In the genomic region with DNA sequence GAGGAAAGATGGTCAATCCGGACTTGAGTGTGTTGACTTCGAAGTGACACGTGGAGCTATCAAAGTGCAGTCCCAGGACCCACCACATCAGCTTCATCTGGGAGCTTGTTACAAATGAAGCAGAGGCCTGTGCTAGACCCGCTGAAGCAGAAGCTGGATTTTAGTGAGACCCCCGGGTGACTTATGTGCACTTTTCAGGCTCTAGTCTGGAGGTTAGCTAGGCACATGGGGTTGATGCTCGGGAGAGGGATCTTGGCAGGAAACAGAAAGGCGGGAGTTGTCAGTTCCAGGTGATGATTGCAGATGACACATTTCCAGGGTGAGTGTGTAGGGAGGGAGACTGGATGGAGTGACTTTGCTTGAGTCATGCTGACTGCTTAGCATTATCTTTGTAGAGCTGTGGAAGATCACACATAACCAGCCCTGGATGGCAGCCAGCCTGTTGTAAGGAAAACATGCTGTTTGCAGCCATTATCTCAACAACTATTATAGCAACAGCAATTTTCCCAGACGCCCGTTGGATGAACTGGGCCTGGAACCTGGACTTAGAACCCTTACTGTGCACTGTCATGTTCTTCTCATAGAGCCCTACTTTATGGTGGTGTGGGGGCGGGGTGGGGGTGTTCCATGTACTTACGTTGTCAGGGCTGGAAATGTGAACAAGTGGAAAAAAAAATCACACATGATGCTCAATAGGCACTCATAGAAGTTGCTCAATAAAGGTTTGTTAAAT, we compare ENCODE assay signal across 10 cellular contexts.
DNase-seq lines count a peak whose midpoint lies in the region; ATAC-seq and TF ChIP-seq lines count a peak whose summit lies in the region.
"Had no signal": no experiment of that assay in that cellular context is flagged by ENCODE, and none has a peak within 500 bp of the region (broad histone marks: within the 10 kb centered on the region; RNA-seq: fewer than 3 reads in every experiment).

No MANE protein-coding gene starts in this region.

- no peaks in the 10 kb centered on the region for H3K9me3 Mint-ChIP-seq in stimulated activated effector memory CD8-positive, alpha-beta T cell treated with anti-CD3 and anti-CD28 coated beads, Interleukin-12 subunit alpha, Interleukin-12 subunit beta, amount 100 ng/mL, for 72 hours

- DNase-seq in GM04504 (ENCODE audit: low read depth) (peak; percentile 96), RKO (ENCODE audit: low spot score) (peak; percentile 95), fibroblast of the conjunctiva (ENCODE audit: low read depth) (peak; percentile 81), omental fat pad (ENCODE audit: low spot score) (peak; percentile 63), MV-4-11 (lab: John Stamatoyannopoulos, UW) (no peak)
- DNase-seq in stimulated activated effector memory CD8-positive, alpha-beta T cell treated with anti-CD3 and anti-CD28 coated beads, Interleukin-12 subunit alpha, Interleukin-12 subunit beta, amount 100 ng/mL, for 72 hours (ENCODE audit: low spot score in 2 of 2): no peak
- DNase-seq: sigmoid colon, tibial artery had no signal

- H3K4me1 Mint-ChIP-seq in stimulated activated effector memory CD8-positive, alpha-beta T cell treated with anti-CD3 and anti-CD28 coated beads, Interleukin-12 subunit alpha, Interleukin-12 subunit beta, amount 100 ng/mL, for 72 hours: no peaks in the 10 kb centered on the region

- no peak for TF ChIP-seq CTCF in omental fat pad (IDR thresholded peaks at IDR 0.05)

- peak; percentile 93 for ATAC-seq in omental fat pad (ENCODE audit: low FRiP score)
- no peak for ATAC-seq in HG03521 (IDR thresholded peaks at IDR 0.05; ENCODE audit: unreplicated experiment)
- no peak for ATAC-seq in HG02885 (IDR thresholded peaks at IDR 0.05; ENCODE audit: poor library complexity, unreplicated experiment)
- no peak for ATAC-seq in stimulated activated effector memory CD8-positive, alpha-beta T cell treated with anti-CD3 and anti-CD28 coated beads, Interleukin-12 subunit alpha, Interleukin-12 subunit beta, amount 100 ng/mL, for 72 hours

- H3K4me3 Mint-ChIP-seq in stimulated activated effector memory CD8-positive, alpha-beta T cell treated with anti-CD3 and anti-CD28 coated beads, Interleukin-12 subunit alpha, Interleukin-12 subunit beta, amount 100 ng/mL, for 72 hours: no peak overlapping the region

- no peak overlapping the region for H3K27ac Mint-ChIP-seq in stimulated activated effector memory CD8-positive, alpha-beta T cell treated with anti-CD3 and anti-CD28 coated beads, Interleukin-12 subunit alpha, Interleukin-12 subunit beta, amount 100 ng/mL, for 72 hours

- H3K36me3 Mint-ChIP-seq in stimulated activated effector memory CD8-positive, alpha-beta T cell treated with anti-CD3 and anti-CD28 coated beads, Interleukin-12 subunit alpha, Interleukin-12 subunit beta, amount 100 ng/mL, for 72 hours: no peaks in the 10 kb centered on the region

Comparison
In these comparisons a context has a peak if more than half of its experiments do, and no peak if none do; other contexts are left out.
1. DNase-seq: peak in GM04504 (single experiment), RKO (single experiment), fibroblast of the conjunctiva (single experiment) and omental fat pad (single experiment); none in MV-4-11 (single experiment) and stimulated activated effector memory CD8-positive, alpha-beta T cell treated with anti-CD3 and anti-CD28 coated beads, Interleukin-12 subunit alpha, Interleukin-12 subunit beta, amount 100 ng/mL, for 72 hours (0 of 2).